In genomic region chr5:37214550-37214949, GRCh38 we compare ENCODE assay signal across 15 cellular contexts. TPM values are rescaled to one million over a fixed set of nuclear protein-coding genes. Genes with fewer than 3 reads are reported as not detected.
DNase-seq lines count a peak whose midpoint lies in the region; ATAC-seq and TF ChIP-seq lines count a peak whose summit lies in the region.
"Had no signal": no experiment of that assay in that cellular context is flagged by ENCODE, and none has a peak within 500 bp of the region (broad histone marks: within the 10 kb centered on the region; RNA-seq: fewer than 3 reads in every experiment).

No MANE protein-coding gene starts in this region.

- no peak overlapping the region for H2AFZ ChIP-seq in IMR-90 (replicated peaks; ENCODE audit: low read length, poor library complexity)
- H2AFZ ChIP-seq in OCI-LY7 (ENCODE audit: low read length) = peak overlapping the region; percentile 45; the same call in 1 of the 2 replicates

- H4K8ac ChIP-seq in IMR-90 (ENCODE audit: low read depth in 2 of 2, low read length in 2 of 2) = no peak overlapping the region

- CTCF ChIA-PET in IMR-90 (lab: Yijun Ruan, JAX) (no interaction called here), OCI-LY7 (lab: Charles Lee; ENCODE audit: unreplicated experiment) (no interaction called here)

- H3K4me3 Mint-ChIP-seq in naive B cell = peak overlapping the region in 4 of 8 donors; percentile 5 to 78 (median 52)
- H3K4me3 Mint-ChIP-seq: brain had no signal

- H3K56ac ChIP-seq in IMR-90 (ENCODE audit: extremely low read depth, insufficient read depth, low read length) = peak overlapping the region; percentile 30; the same call in 1 of the 2 replicates

- H3K36me3 ChIP-seq in IMR-90 (ENCODE audit: control insufficient read depth, insufficient read depth, low read length) (peaks cover 23% of the 10 kb centered on the region), OCI-LY7 (ENCODE audit: insufficient read depth, low read length) (no peaks in the 10 kb centered on the region)
- H3K36me3 ChIP-seq: prostate gland had no signal

- H2AK5ac ChIP-seq in IMR-90 (ENCODE audit: low read depth, low read length) = no peak overlapping the region

- in situ Hi-C loops in IMR-90 (cut with MboI; ENCODE audit: low sequenced_read_pairs) = no loop called here

- dilution Hi-C loops in IMR-90 (cut with HindIII; ENCODE audit: low sequenced_read_pairs, unreplicated experiment) = no loop called here

- H3K4me3 ChIP-seq in GM12865 (ENCODE audit: low read depth, low read length) (no peak overlapping the region), IMR-90 (ENCODE audit: insufficient read depth, low read depth, low read length) (no peak overlapping the region), OCI-LY7 (ENCODE audit: low read depth, low read length, poor library complexity, severe bottlenecking) (no peak overlapping the region)
- H3K4me3 ChIP-seq: prostate gland had no signal

- intact Hi-C loops in IMR-90 (cut with micrococcal nuclease) = no loop called here
- intact Hi-C loops in OCI-LY7 (cut with micrococcal nuclease; ENCODE audit: unreplicated experiment) = no loop called here

- H2BK20ac ChIP-seq in IMR-90 (ENCODE audit: low read depth, low read length) = no peak overlapping the region

- no peak overlapping the region for H3K23ac ChIP-seq in IMR-90 (ENCODE audit: low read depth, low read length)

- TF ChIP-seq RAD21 in IMR-90 (IDR thresholded peaks at IDR 0.05; ENCODE audit: low read length) = no peak

- ATAC-seq in IMR-90 (ENCODE audit: low read depth) = no peak
- ATAC-seq in naive B cell (ENCODE audit: low read depth in 2 of 2) = peak; percentile 27 to 47
- ATAC-seq: Panc1 had no signal

- H3K4me1 ChIP-seq in IMR-90 (ENCODE audit: control insufficient read depth, insufficient read depth, low read length) (peaks cover 1% of the 10 kb centered on the region; the same call in 1 of the 2 replicates), OCI-LY7 (ENCODE audit: insufficient read depth, low read length, poor library complexity, severe bottlenecking) (peaks cover 9% of the 10 kb centered on the region)
- H3K4me1 ChIP-seq: prostate gland had no signal

- H3K9me3 Mint-ChIP-seq in naive B cell = no peaks in the 10 kb centered on the region
- H3K9me3 Mint-ChIP-seq: brain had no signal

- H3K36me3 Mint-ChIP-seq in naive B cell = peaks cover 17 to 25% of the 10 kb centered on the region in 2 donors

- H3K79me1 ChIP-seq in IMR-90 (ENCODE audit: low read depth in 1 of 2, low read length in 2 of 2) = no peaks in the 10 kb centered on the region; a peak in 1 of 4 replicates

- TF ChIP-seq POLR2A in IMR-90 (IDR thresholded peaks at IDR 0.05; ENCODE audit: low read depth, low read length) = no peak

- no peak overlapping the region for H3K14ac ChIP-seq in IMR-90 (replicated peaks; ENCODE audit: low read depth, low read length)

- DNase-seq in GM12865 (ENCODE audit: low read depth) (peak; percentile 7), IMR-90 (no peak), OCI-LY7 (ENCODE audit: low spot score) (peak; percentile 12), naive B cell (no peak), NCI-H446 treated with DMSO at 0.1 percent for 48 hours (lab: John Stamatoyannopoulos, UW) (no peak), DMS 273 treated with DMSO at 0.1 percent for 48 hours (lab: John Stamatoyannopoulos, UW) (no peak), middle frontal gyrus (ENCODE audit: extremely low spot score, low spot score) (no peak)
- DNase-seq: activated T-cell treated with anti-CD3 and anti-CD28 coated beads, Interleukin-2, amount 50 U/mL, for 1 hour; Calu3; mesendoderm; NCI-H1694; stimulated activated CD4-positive, alpha-beta T cell treated with anti-CD3 and anti-CD28 coated beads, Interleukin-4, amount 100 ng/mL, for 24 hours had no signal

- no CpG with 5 or more reads among the region's 1 CpG for whole genome bisulfite sequencing in IMR-90 (ENCODE audit: extremely low coverage in 2 of 2, insufficient read length in 1 of 2), 2 experiments

- peak overlapping the region in 3 of 6 donors; percentile 25 to 49 (median 49) for H3K27ac Mint-ChIP-seq in naive B cell
- H3K27ac Mint-ChIP-seq: brain had no signal

- no peaks in the 10 kb centered on the region for H3K9me2 ChIP-seq in OCI-LY7 (ENCODE audit: insufficient read depth, low read length)

- peaks cover 4 to 11% (median 8%) of the 10 kb centered on the region in 3 donors for H3K4me1 Mint-ChIP-seq in naive B cell
- H3K4me1 Mint-ChIP-seq: brain had no signal

- no peak overlapping the region for H4K91ac ChIP-seq in IMR-90 (ENCODE audit: insufficient read depth, low read depth, low read length)

- no peak overlapping the region for H2BK5ac ChIP-seq in IMR-90 (ENCODE audit: low read depth, low read length, poor library complexity, severe bottlenecking)

- no peak overlapping the region for H3K18ac ChIP-seq in IMR-90 (ENCODE audit: low read depth, low read length)

- POLR2A ChIA-PET in IMR-90 (lab: Charles Lee; ENCODE audit: unreplicated experiment) = no interaction called here
- POLR2A ChIA-PET in OCI-LY7 (lab: Charles Lee) = interaction anchor here (0.6 to 1.7 kb wide), 3 partner anchors 15 to 43 kb away, joined by 3 to 4 read pairs (median 3); no protein-coding TSS in a partner anchor

- H2AK9ac ChIP-seq in IMR-90 (replicated peaks; ENCODE audit: low read depth, low read length, poor library complexity) = no peak overlapping the region

- H3K27ac ChIP-seq in IMR-90 (ENCODE audit: insufficient read depth, low read length) = no peak overlapping the region
- H3K27ac ChIP-seq in OCI-LY7 (ENCODE audit: low read depth, low read length, poor library complexity, severe bottlenecking) = no peak overlapping the region
- H3K27ac ChIP-seq: prostate gland had no signal

- H3K4me2 ChIP-seq in IMR-90 (ENCODE audit: low read depth, low read length) (no peak overlapping the region), OCI-LY7 (ENCODE audit: low read length) (peak overlapping the region; percentile 12; the same call in 1 of the 2 replicates)

- no peaks in the 10 kb centered on the region for H3K79me2 ChIP-seq in OCI-LY7 (ENCODE audit: insufficient read depth, low read depth, low read length)

- H3K4ac ChIP-seq in IMR-90 (ENCODE audit: low read depth, low read length) = no peak overlapping the region

- no peaks in the 10 kb centered on the region; the same call in 1 of the 2 replicates for H3K9me1 ChIP-seq in IMR-90 (ENCODE audit: insufficient read depth, low read length)

- H3K9ac ChIP-seq in IMR-90 (ENCODE audit: low read depth, low read length) = no peak overlapping the region

- BruUV-seq in IMR-90 (replicated peaks; lab: Mats Ljungman, UMichigan) (no TSS peak), OCI-LY7 (replicated peaks; lab: Mats Ljungman, UMichigan) (no TSS peak)

- no peak overlapping the region for H4K5ac ChIP-seq in IMR-90 (ENCODE audit: low read depth, low read length)

- H4K20me1 ChIP-seq in IMR-90 (ENCODE audit: insufficient read depth, low read length) (no peaks in the 10 kb centered on the region), OCI-LY7 (ENCODE audit: insufficient read depth, low read length) (no peaks in the 10 kb centered on the region)

- no peak overlapping the region for H2BK15ac ChIP-seq in IMR-90 (ENCODE audit: low read depth, low read length)

- H3K27me3 Mint-ChIP-seq in naive B cell = no peaks in the 10 kb centered on the region
- H3K27me3 Mint-ChIP-seq: brain had no signal

- H2BK120ac ChIP-seq in IMR-90 (ENCODE audit: low read depth, low read length) = no peak overlapping the region

- H3K9me3 ChIP-seq in IMR-90 (ENCODE audit: control insufficient read depth, insufficient read depth, low read length) = no peaks in the 10 kb centered on the region
- no peaks in the 10 kb centered on the region for H3K9me3 ChIP-seq in OCI-LY7 (ENCODE audit: low read length)
- H3K9me3 ChIP-seq: prostate gland had no signal

- TF ChIP-seq CTCF in GM12865 (IDR thresholded peaks at IDR 0.05; ENCODE audit: insufficient read depth, low read depth, low read length, missing control alignments) (no peak), IMR-90 (conservative IDR thresholded peaks at IDR 0.05; ENCODE audit: low read depth, low read length) (no peak), OCI-LY7 (conservative IDR thresholded peaks at IDR 0.05; ENCODE audit: low read length) (no peak)

- H3K27me3 ChIP-seq in IMR-90 (ENCODE audit: control insufficient read depth, insufficient read depth, low read length) = no peaks in the 10 kb centered on the region

TF ChIP-seq in IMR-90, 13 proteins besides CTCF, POLR2A, EP300 and RAD21:
- TF ChIP-seq, protein P1, sequence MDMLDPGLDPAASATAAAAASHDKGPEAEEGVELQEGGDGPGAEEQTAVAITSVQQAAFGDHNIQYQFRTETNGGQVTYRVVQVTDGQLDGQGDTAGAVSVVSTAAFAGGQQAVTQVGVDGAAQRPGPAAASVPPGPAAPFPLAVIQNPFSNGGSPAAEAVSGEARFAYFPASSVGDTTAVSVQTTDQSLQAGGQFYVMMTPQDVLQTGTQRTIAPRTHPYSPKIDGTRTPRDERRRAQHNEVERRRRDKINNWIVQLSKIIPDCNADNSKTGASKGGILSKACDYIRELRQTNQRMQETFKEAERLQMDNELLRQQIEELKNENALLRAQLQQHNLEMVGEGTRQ (IDR thresholded peaks at IDR 0.05; ENCODE audit: low read depth, low read length) = no peak
- TF ChIP-seq RCOR1 (IDR thresholded peaks at IDR 0.05; ENCODE audit: insufficient replicate concordance, low read length) (no peak), NFE2L2 (IDR thresholded peaks at IDR 0.05; ENCODE audit: low read depth, low read length) (no peak), MAFK (IDR thresholded peaks at IDR 0.05; ENCODE audit: low read depth, low read length) (no peak), MAZ (IDR thresholded peaks at IDR 0.05; ENCODE audit: borderline replicate concordance, low read depth, low read length) (no peak), CHD1 (IDR thresholded peaks at IDR 0.05; ENCODE audit: low read depth, low read length) (no peak), FOS (IDR thresholded peaks at IDR 0.05; ENCODE audit: low read depth, low read length) (no peak), SMC3 (IDR thresholded peaks at IDR 0.05; ENCODE audit: low read depth, low read length) (no peak), ELK1 (IDR thresholded peaks at IDR 0.05; ENCODE audit: borderline replicate concordance, low read depth, low read length) (no peak)

RNA-seq across cellular contexts. Expression of gene CPLANE1, which starts 34.6 kb away (rescaled TPM):
- 17.9 and 19.7 TPM in 2 replicates for total RNA-seq in IMR-90 (2012; rRNA removed)
- polyA plus RNA-seq in IMR-90 (2012; rRNA removed) = 3.5 and 4.4 TPM in 2 replicates
- 0.68 and 0.71 TPM in 2 replicates for polyA plus RNA-seq in IMR-90 (2012; cell fraction: cytosol; rRNA removed)
- 1.4 and 12.0 TPM in 2 replicates for polyA plus RNA-seq in IMR-90 (2012; cell fraction: nucleus; rRNA removed; ENCODE audit: low replicate concordance)
- total RNA-seq in OCI-LY7 (2014; rRNA removed; shearing (Covaris generic)) = not detected in 2 replicates
- 0.07 and 0.21 TPM in 2 replicates for total RNA-seq in OCI-LY7 (2022)
- polyA plus RNA-seq in naive B cell (ENCODE audit: low read depth in 6 of 6) = 1 to 10 TPM in 4 of 6 donors, under 1 TPM in 2; 0.34 to 3.1 (median 1.6) TPM

Comparison
In these comparisons a context has a peak if more than half of its experiments do, and no peak if none do; other contexts are left out.
1. DNase-seq: peak in GM12865 (single experiment) and OCI-LY7 (single experiment); none in IMR-90 (single experiment), naive B cell (single experiment), NCI-H446 treated with DMSO at 0.1 percent for 48 hours (single experiment), DMS 273 treated with DMSO at 0.1 percent for 48 hours (single experiment) and middle frontal gyrus (single experiment).
2. RNA of gene CPLANE1, which starts 34.6 kb away (total RNA-seq): 17.9 to 19.7 TPM in IMR-90; 0.07 to 0.21 TPM in OCI-LY7; every median in the first group is over 10 times any median in the second.